13 cellular contexts compared by ENCODE assay signal in the genomic region with DNA sequence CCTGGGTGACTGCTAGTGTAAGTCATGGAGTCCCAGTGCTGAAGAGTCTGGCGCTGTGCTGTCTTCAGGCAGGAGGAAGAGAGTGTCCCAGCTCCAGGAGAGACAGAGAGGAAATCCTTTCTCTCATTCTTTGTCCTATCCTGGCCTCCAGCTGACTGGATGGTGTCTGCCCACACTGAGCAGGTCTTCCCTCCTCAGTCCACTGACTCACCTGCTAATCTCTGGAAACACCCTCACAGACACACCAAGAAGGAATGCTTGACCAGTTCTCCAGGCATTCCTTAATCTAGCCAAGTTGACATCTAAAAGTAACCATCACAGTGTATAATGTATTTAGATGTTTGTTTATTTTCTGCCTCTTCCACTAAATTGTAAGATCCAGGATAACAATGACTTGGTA. TPM values are rescaled to one million over a fixed set of nuclear protein-coding genes. Genes with fewer than 3 reads are reported as not detected.
DNase-seq lines count a peak whose midpoint lies in the region; ATAC-seq, FAIRE-seq and TF ChIP-seq lines count a peak whose summit lies in the region.
"Had no signal": no experiment of that assay in that cellular context is flagged by ENCODE, and none has a peak within 500 bp of the region (broad histone marks: within the 10 kb centered on the region; RNA-seq: fewer than 3 reads in every experiment).

No MANE protein-coding gene starts in this region.

- H3K4me3 ChIP-seq in retinal pigment epithelial cell (ENCODE audit: low read length) = no peak overlapping the region
- H3K4me3 ChIP-seq: esophagus muscularis mucosa, HAP-1 had no signal

- H3K27ac Mint-ChIP-seq in H9 = no peak overlapping the region
- H3K27ac Mint-ChIP-seq: activated B cell treated with CpG ODN at 0.5 μM for 24 hours; stimulated activated naive B cell treated with anti-CD40 and anti-IgM and Interleukin-4, amounts not matched to agents 10 μg/mL and 1 μg/mL and 100 μg/mL, for 72 hours had no signal

- DNase-seq in GM04503 (ENCODE audit: low read depth) = peak; percentile 28
- peak; percentile 50 for DNase-seq in RCC 7860 (ENCODE audit: low spot score)
- DNase-seq in retinal pigment epithelial cell (ENCODE audit: low read depth) = peak; percentile 21
- DNase-seq in H9 = no peak
- no peak for DNase-seq in caudate nucleus (lab: John Stamatoyannopoulos, UW)
- DNase-seq: activated B cell treated with CpG ODN at 0.5 μM for 24 hours; activated naive CD4-positive, alpha-beta T cell treated with anti-CD3 and anti-CD28 coated beads, Interleukin-2, amount 50 U/mL, for 16 hours; stimulated activated naive B cell treated with anti-CD40 and anti-IgM and Interleukin-4, amounts not matched to agents 10 μg/mL and 1 μg/mL and 100 μg/mL, for 72 hours had no signal

- no peak overlapping the region for H3K4me3 Mint-ChIP-seq in H9
- H3K4me3 Mint-ChIP-seq: activated B cell treated with CpG ODN at 0.5 μM for 24 hours; stimulated activated naive B cell treated with anti-CD40 and anti-IgM and Interleukin-4, amounts not matched to agents 10 μg/mL and 1 μg/mL and 100 μg/mL, for 72 hours had no signal

- H2AK5ac ChIP-seq in H9 (ENCODE audit: insufficient read length, low read length) = no peak overlapping the region

- H3K4ac ChIP-seq in H9 (ENCODE audit: low read depth, low read length) = no peak overlapping the region

- no peak for FAIRE-seq in RCC 7860 (lab: Jason Lieb, UNC)

- no peaks in the 10 kb centered on the region for H3K27me3 ChIP-seq in H9 (ENCODE audit: insufficient read depth, low read length)
- H3K27me3 ChIP-seq: esophagus muscularis mucosa had no signal

- H3K4me1 Mint-ChIP-seq in H9 = peaks cover 10 to 16% of the 10 kb centered on the region in 2 experiments
- H3K4me1 Mint-ChIP-seq: activated B cell treated with CpG ODN at 0.5 μM for 24 hours; stimulated activated naive B cell treated with anti-CD40 and anti-IgM and Interleukin-4, amounts not matched to agents 10 μg/mL and 1 μg/mL and 100 μg/mL, for 72 hours had no signal

- H3T11ph ChIP-seq in H9 (ENCODE audit: low read length) = no peak overlapping the region

- H3K56ac ChIP-seq in H9 (ENCODE audit: insufficient read length, low read depth, low read length) = no peak overlapping the region

- no peaks in the 10 kb centered on the region for H3K9me3 Mint-ChIP-seq in H9
- H3K9me3 Mint-ChIP-seq: activated B cell treated with CpG ODN at 0.5 μM for 24 hours; stimulated activated naive B cell treated with anti-CD40 and anti-IgM and Interleukin-4, amounts not matched to agents 10 μg/mL and 1 μg/mL and 100 μg/mL, for 72 hours had no signal

- H2BK20ac ChIP-seq in H9 (ENCODE audit: low read depth, low read length, poor library complexity, severe bottlenecking) = no peak overlapping the region

- H2AFZ ChIP-seq in H9 (ENCODE audit: low read length) = no peak overlapping the region

- no peak for TF ChIP-seq CTCF in retinal pigment epithelial cell (conservative IDR thresholded peaks at IDR 0.05; ENCODE audit: low read depth, low read length)
- no peak for TF ChIP-seq CTCF in H9 (conservative IDR thresholded peaks at IDR 0.05)

- H3K14ac ChIP-seq in H9 (ENCODE audit: insufficient read depth, low read length) = no peak overlapping the region

- no CpG with 5 or more reads among the region's 1 CpG for WGBS in H9 (ENCODE audit: extremely low coverage, insufficient read length, low lambda C conversion rate)

- no peak overlapping the region for H4K91ac ChIP-seq in H9 (ENCODE audit: insufficient read length, low read depth, low read length)

- H3K9me3 ChIP-seq in H9 (ENCODE audit: control insufficient read depth, low read depth, low read length) = no peaks in the 10 kb centered on the region
- H3K9me3 ChIP-seq: esophagus muscularis mucosa, HAP-1 had no signal

- 0 out of 2 replicates have a peak, but pooled peaks cover 2% of the 10 kb centered on the region for H3K4me1 ChIP-seq in H9 (ENCODE audit: insufficient read depth, low read length)

- H3K27ac ChIP-seq in H9 (ENCODE audit: insufficient read length, low read depth, low read length) = no peak overlapping the region
- no peak overlapping the region for H3K27ac ChIP-seq in caudate nucleus (ENCODE audit: low read depth, low read length)
- H3K27ac ChIP-seq: esophagus muscularis mucosa had no signal

- no peak overlapping the region for H3K9ac ChIP-seq in H9 (ENCODE audit: extremely low read depth, insufficient read length, low read length)

- no peaks in the 10 kb centered on the region for H4K20me1 ChIP-seq in H9 (ENCODE audit: control insufficient read depth, insufficient read depth, insufficient read length)

- H3K4me2 ChIP-seq in H9 (ENCODE audit: insufficient read depth, insufficient read length, low read length) = no peak overlapping the region

- no peaks in the 10 kb centered on the region for H3K23me2 ChIP-seq in H9 (ENCODE audit: insufficient read length, low read depth, low read length, poor library complexity, severe bottlenecking)

- no peak overlapping the region for H3K18ac ChIP-seq in H9 (ENCODE audit: insufficient read length, low read depth, low read length)

- H4K5ac ChIP-seq in H9 (ENCODE audit: insufficient read length, low read depth, low read length) = no peak overlapping the region

- no peak overlapping the region for H4K8ac ChIP-seq in H9 (replicated peaks; ENCODE audit: insufficient read length, low read depth, low read length)

- H3K79me2 ChIP-seq in H9 (ENCODE audit: insufficient read depth, low read length) = no peaks in the 10 kb centered on the region

- peak; percentile 81 for ATAC-seq in esophagus mucosa
- ATAC-seq in GM21723 (IDR thresholded peaks at IDR 0.05; ENCODE audit: unreplicated experiment) = no peak
- ATAC-seq: sciatic nerve; stimulated activated naive B cell treated with anti-CD40 and anti-IgM and Interleukin-4, amounts not matched to agents 10 μg/mL and 1 μg/mL and 100 μg/mL, for 72 hours had no signal

- no peak overlapping the region for H3K23ac ChIP-seq in H9 (ENCODE audit: insufficient read length, low read depth, low read length)

- no peak overlapping the region for H2BK12ac ChIP-seq in H9 (ENCODE audit: insufficient read length, low read depth, low read length)

- no peaks in the 10 kb centered on the region for H3K27me3 Mint-ChIP-seq in H9 (ENCODE audit: low read depth)

- H3K36me3 Mint-ChIP-seq in H9 (ENCODE audit: insufficient read depth in 1 of 3, low read depth in 3 of 3) = no peaks in the 10 kb centered on the region; a peak in 1 of 7 replicates
- H3K36me3 Mint-ChIP-seq: stimulated activated naive B cell treated with anti-CD40 and anti-IgM and Interleukin-4, amounts not matched to agents 10 μg/mL and 1 μg/mL and 100 μg/mL, for 72 hours had no signal

- no peak overlapping the region for H2BK5ac ChIP-seq in H9 (ENCODE audit: insufficient read length, low read length)

- no peak overlapping the region for H2BK15ac ChIP-seq in H9 (ENCODE audit: low read depth, low read length)

- no peaks in the 10 kb centered on the region for H3K79me1 ChIP-seq in H9 (ENCODE audit: insufficient read depth, low read depth, low read length, poor library complexity, severe bottlenecking)

- H2BK120ac ChIP-seq in H9 (ENCODE audit: low read depth, low read length, poor library complexity, severe bottlenecking) = no peak overlapping the region

RNA-seq across cellular contexts. Expression of gene EMP1, which starts 53.9 kb away (rescaled TPM):
- total RNA-seq in esophagus mucosa (1,972 TPM), H9 (2021) (0.63 and 0.75 TPM in 2 replicates)
- total RNA-seq: activated B cell treated with CpG ODN at 0.5 μM for 24 hours had no signal

Comparison
In these comparisons a context has a peak if more than half of its experiments do, and no peak if none do; other contexts are left out.
1. DNase-seq: peak in GM04503 (single experiment), RCC 7860 (single experiment) and retinal pigment epithelial cell (single experiment); none in H9 (single experiment) and caudate nucleus (0 of 61).
2. RNA of gene EMP1, which starts 53.9 kb away (total RNA-seq): 1,972 TPM in esophagus mucosa (single experiment); 0.63 to 0.75 TPM in H9; every median in the first group is over 1,000 times any median in the second.